14 cellular contexts compared by ENCODE assay signal in the genomic region with DNA sequence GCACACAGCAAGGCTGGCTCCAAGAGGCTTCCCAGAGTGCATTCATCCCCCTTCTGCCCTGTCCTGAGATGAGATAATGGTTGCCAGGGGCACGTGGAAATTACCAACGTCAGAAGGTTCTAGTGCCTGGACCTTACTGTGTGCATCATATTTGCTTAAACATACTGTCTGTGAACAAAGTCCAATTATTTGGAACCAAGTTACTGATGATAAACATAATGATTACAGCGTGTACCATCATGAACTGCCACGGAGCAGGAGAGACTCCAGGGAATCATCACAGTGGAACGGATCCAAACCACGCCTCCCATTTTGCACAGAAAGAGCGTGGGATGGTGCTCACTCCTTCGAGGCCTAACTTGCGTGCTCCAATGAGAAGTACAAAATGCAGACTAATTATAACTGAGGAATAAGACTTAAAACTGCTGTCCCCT.
DNase-seq lines count a peak whose midpoint lies in the region; ATAC-seq, FAIRE-seq and TF ChIP-seq lines count a peak whose summit lies in the region.
"Had no signal": no experiment of that assay in that cellular context is flagged by ENCODE, and none has a peak within 500 bp of the region (broad histone marks: within the 10 kb centered on the region; RNA-seq: fewer than 3 reads in every experiment).

No MANE protein-coding gene starts in this region.

- H3K4me1 ChIP-seq in heart left ventricle (no peaks in the 10 kb centered on the region), pancreas (no peaks in the 10 kb centered on the region), aorta (ENCODE audit: control insufficient read depth in 1 of 2, insufficient read depth in 2 of 2, low read length in 2 of 2) (no peaks in the 10 kb centered on the region)

- intact Hi-C loops in heart left ventricle (cut with DNase I) = no loop called here
- intact Hi-C loops in pancreas (cut with DNase I) = no loop called here
- intact Hi-C loops in aorta (cut with DNase I) = no loop called here

- H3K4me3 ChIP-seq in heart left ventricle = no peak overlapping the region
- no peak overlapping the region for H3K4me3 ChIP-seq in pancreas
- no peak overlapping the region for H3K4me3 ChIP-seq in aorta (ENCODE audit: low read length in 2 of 2)

- H3K9me3 ChIP-seq in heart left ventricle (peaks cover 0 to 4% (median 0%) of the 10 kb centered on the region in 12 donors), pancreas (no peaks in the 10 kb centered on the region), aorta (ENCODE audit: control insufficient read depth, low read length) (no peaks in the 10 kb centered on the region)

- peak; percentile 56 for DNase-seq in Ammon's horn (ENCODE audit: low spot score)
- peak; percentile 23 for DNase-seq in NCI-H526 treated with DMSO at 0.1 percent for 48 hours (lab: John Stamatoyannopoulos, UW)
- DNase-seq in heart left ventricle = peak in 4 of 5 donors; percentile 44 to 62 (median 52)
- DNase-seq in pancreas = no peak
- DNase-seq in effector CD8-positive, alpha-beta T cell (lab: John Stamatoyannopoulos, UW) = no peak
- no peak for DNase-seq in stimulated activated naive CD4-positive, alpha-beta T cell treated with Interleukin-2 at 50 U/mL for 16 hours (lab: John Stamatoyannopoulos, UW)
- no peak for DNase-seq in activated CD4-positive, alpha-beta T cell treated with anti-CD3 and anti-CD28 coated beads for 48 hours
- DNase-seq in aorta = no peak
- DNase-seq: COR-L47; NCI-H2029 treated with DMSO at 0.1 percent for 48 hours; NCI-H82; stimulated activated CD4-positive, alpha-beta T cell treated with anti-CD3 and anti-CD28 coated beads, Interleukin-4, amount 100 ng/mL, for 1 hour had no signal

- ATAC-seq in heart left ventricle (peak; percentile 54 to 80 (median 66)), pancreas (peak in 3 of 4 donors; percentile 22 to 39 (median 23)), aorta (ENCODE audit: low FRiP score) (no peak)

- FAIRE-seq in pancreas (lab: Jason Lieb, UNC) = no peak
- FAIRE-seq: endothelial cell of umbilical vein, G401.6 had no signal

- H3K36me3 ChIP-seq in heart left ventricle = no peaks in the 10 kb centered on the region
- no peaks in the 10 kb centered on the region for H3K36me3 ChIP-seq in pancreas
- H3K36me3 ChIP-seq in aorta (ENCODE audit: control insufficient read depth in 1 of 2, insufficient read depth in 2 of 2, low read length in 1 of 2) = no peaks in the 10 kb centered on the region

- H3K27ac ChIP-seq in heart left ventricle (peak overlapping the region in 2 of 12 donors; percentile 20 to 57), pancreas (no peak overlapping the region), aorta (ENCODE audit: low read depth in 1 of 2, low read length in 2 of 2) (no peak overlapping the region)

- no peak for TF ChIP-seq POLR2A in heart left ventricle (IDR thresholded peaks at IDR 0.05)

- no peak for TF ChIP-seq CTCF in heart left ventricle (IDR thresholded peaks at IDR 0.05)
- no peak for TF ChIP-seq CTCF in pancreas (IDR thresholded peaks at IDR 0.05)

- 44 to 70% (median 57%) methylated on average over 9 of the region's 9 CpGs for WGBS in heart left ventricle, 4 donors
- WGBS in pancreas, 2 donors = 61 to 62% methylated on average over 9 of the region's 9 CpGs
- WGBS in aorta, 2 donors = 82% methylated on average over 9 of the region's 9 CpGs

- no peaks in the 10 kb centered on the region for H3K27me3 ChIP-seq in heart left ventricle
- H3K27me3 ChIP-seq in pancreas = no peaks in the 10 kb centered on the region
- no peaks in the 10 kb centered on the region for H3K27me3 ChIP-seq in aorta (ENCODE audit: control insufficient read depth in 1 of 2, insufficient read depth in 2 of 2, low read length in 1 of 2)

Comparison
In these comparisons a context has a peak if more than half of its experiments do, and no peak if none do; other contexts are left out.
1. DNase-seq: peak in Ammon's horn (single experiment), NCI-H526 treated with DMSO at 0.1 percent for 48 hours (single experiment) and heart left ventricle (4 of 5); none in pancreas (0 of 6), effector CD8-positive, alpha-beta T cell (single experiment), stimulated activated naive CD4-positive, alpha-beta T cell treated with Interleukin-2 at 50 U/mL for 16 hours (single experiment), activated CD4-positive, alpha-beta T cell treated with anti-CD3 and anti-CD28 coated beads for 48 hours (single experiment) and aorta (0 of 2).